30 cellular contexts compared by ENCODE assay signal in the genomic region with DNA sequence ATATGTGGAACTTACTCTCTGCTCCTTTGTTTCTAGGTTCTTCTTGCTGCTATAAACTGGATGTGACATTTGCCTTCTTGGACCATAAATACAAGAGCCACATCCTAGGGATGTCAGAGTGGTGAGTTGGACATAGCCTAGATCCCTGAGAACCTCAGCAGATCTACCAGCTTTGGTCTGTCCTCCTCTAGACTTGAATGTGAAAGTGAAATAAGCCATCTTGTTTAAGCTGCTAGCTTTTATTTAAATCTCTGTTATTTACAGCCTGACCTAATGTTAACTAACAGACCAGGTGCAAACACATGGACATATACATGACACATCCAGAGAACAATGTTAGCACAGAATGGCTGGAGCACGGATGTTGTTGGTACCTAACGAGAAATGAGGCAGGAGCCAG. TPM values are rescaled to one million over a fixed set of nuclear protein-coding genes. Genes with fewer than 3 reads are reported as not detected.
"Had no signal": no experiment of that assay in that cellular context is flagged by ENCODE, and none has a peak within 500 bp of the region (broad histone marks: within the 10 kb centered on the region; RNA-seq: fewer than 3 reads in every experiment).

No MANE protein-coding gene starts in this region.

- H3K79me2 ChIP-seq: hepatocyte had no signal

- H2AFZ ChIP-seq: hepatocyte had no signal

- FAIRE-seq: keratinocyte had no signal

- H3K27ac ChIP-seq: ascending aorta, cardiac muscle cell, coronary artery, dorsolateral prefrontal cortex, gastroesophageal sphincter, hepatocyte, stomach, tibial artery had no signal

- H3K36me3 ChIP-seq: ascending aorta, cardiac muscle cell, gastroesophageal sphincter, stomach, tibial artery had no signal

- DNase-seq: activated CD4-positive, alpha-beta memory T cell treated with anti-CD3 and anti-CD28 coated beads, Interleukin-2, amount 10 ng/mL, durations not matched to agents 7 days and 5 days; activated CD4-positive, alpha-beta T cell treated with anti-CD3 and anti-CD28 coated beads, Interleukin-2, amount 10 ng/mL, durations not matched to agents 24 days and 14 days; activated CD4-positive, CD25-positive, alpha-beta regulatory T cell treated with anti-CD3 and anti-CD28 coated beads, Interleukin-2, amount 50 U/mL, for 72 hours; activated CD8-positive, alpha-beta memory T cell treated with anti-CD3 and anti-CD28 coated beads, Interleukin-2, amount 50 U/mL, for 48 hours; activated gamma-delta T cell; activated naive CD4-positive, alpha-beta T cell treated with anti-CD3 and anti-CD28 coated beads, Interleukin-2, amount 10 ng/mL, durations not matched to agents 7 days and 5 days; activated naive CD8-positive, alpha-beta T cell treated with anti-CD3 and anti-CD28 coated beads, Interleukin-2, amount 10 ng/mL, durations not matched to agents 7 days and 5 days; activated T-cell treated with anti-CD3 and anti-CD28 coated beads, Interleukin-2, amount 50 U/mL, for 24 hours; dorsolateral prefrontal cortex; effector memory CD8-positive, alpha-beta T cell; erythroblast; left cardiac atrium; left ventricle myocardium superior; mucosa of descending colon; right cardiac atrium; stimulated activated CD4-positive, alpha-beta T cell treated with anti-CD3 and anti-CD28 coated beads, Interleukin-15, amount 100 ng/mL, for 24 hours; stimulated activated CD4-positive, alpha-beta T cell treated with anti-CD3 and anti-CD28 coated beads, Interleukin-2, amount 100 ng/mL, for 24 hours; stimulated activated naive B cell treated with anti-CD40 and anti-IgM and Interleukin-4, amounts not matched to agents 10 μg/mL and 1 μg/mL and 100 μg/mL, for 72 hours; stomach; tibial artery had no signal

- ATAC-seq: effector memory CD8-positive, alpha-beta T cell; gastroesophageal sphincter; left cardiac atrium; left ventricle myocardium superior; mucosa of descending colon; natural killer cell treated with Interleukin-12 subunit alpha and Interleukin-12 subunit beta and Interleukin-15 and Interleukin-18, amount 100 ng/mL, for 72 hours; right cardiac atrium; stimulated activated naive B cell treated with anti-CD40 and anti-IgM and Interleukin-4, amounts not matched to agents 10 μg/mL and 1 μg/mL and 100 μg/mL, for 72 hours had no signal

- H3K4me3 ChIP-seq: ascending aorta, cardiac muscle cell, coronary artery, dorsolateral prefrontal cortex, gastroesophageal sphincter, hepatocyte, mucosa of descending colon, stomach, tibial artery had no signal

- H3K27me3 ChIP-seq: ascending aorta, cardiac muscle cell, hepatocyte had no signal

- H3K9me3 ChIP-seq: ascending aorta, gastroesophageal sphincter, mucosa of descending colon, stomach, tibial artery had no signal

- H3K4me1 ChIP-seq: ascending aorta, gastroesophageal sphincter, stomach, tibial artery had no signal

- H3K4me2 ChIP-seq: hepatocyte had no signal

RNA-seq across cellular contexts. Expression of gene SLN, which starts 36.0 kb away (rescaled TPM):
- total RNA-seq: activated CD4-positive, alpha-beta memory T cell treated with anti-CD3 and anti-CD28 coated beads, Interleukin-2, amount 10 ng/mL, durations not matched to agents 7 days and 5 days; activated CD4-positive, alpha-beta T cell treated with anti-CD3 and anti-CD28 coated beads, Interleukin-2, amount 10 ng/mL, durations not matched to agents 24 days and 14 days; activated naive CD8-positive, alpha-beta T cell treated with anti-CD3 and anti-CD28 coated beads, Interleukin-2, amount 10 ng/mL, durations not matched to agents 7 days and 5 days; ascending aorta; cardiac muscle cell; lung microvascular endothelial cell; mesenteric fat pad; natural killer cell treated with Interleukin-12 subunit alpha and Interleukin-12 subunit beta and Interleukin-15 and Interleukin-18, amount 100 ng/mL, for 72 hours; omental fat pad; stomach had no signal
